Comparison of ENCODE assay signal across 8 cellular contexts in genomic region chr2:217837001-217837491, GRCh38.
DNase-seq lines count a peak whose midpoint lies in the region; ATAC-seq and TF ChIP-seq lines count a peak whose summit lies in the region.

No MANE protein-coding gene starts in this region.

- H3K9me3 ChIP-seq in heart right ventricle = no peaks in the 10 kb centered on the region
- H3K9me3 ChIP-seq in psoas muscle = no peaks in the 10 kb centered on the region
- no peaks in the 10 kb centered on the region for H3K9me3 ChIP-seq in CD4-positive, alpha-beta T cell (ENCODE audit: control insufficient read depth, low read length)

- DNase-seq in GM04504 (ENCODE audit: low read depth) (peak; percentile 32), WTC11 (ENCODE audit: low spot score) (peak; percentile 63), heart right ventricle (peak; percentile 81 to 84), psoas muscle (peak; percentile 85 to 96), NCI-H187 treated with DMSO at 0.1 percent for 48 hours (lab: John Stamatoyannopoulos, UW) (no peak)
- no peak for DNase-seq in CD4-positive, alpha-beta T cell
- DNase-seq in activated CD8-positive, alpha-beta memory T cell treated with anti-CD3 and anti-CD28 coated beads for 24 hours = no peak

- H3K27ac Mint-ChIP-seq in WTC11 = no peak overlapping the region
- H3K27ac Mint-ChIP-seq in CD4-positive, alpha-beta T cell = no peak overlapping the region

- H3K36me3 ChIP-seq in heart right ventricle = peaks cover 0 to 77% (median 39%) of the 10 kb centered on the region in 9 donors
- peaks cover 0 to 87% of the 10 kb centered on the region in 2 donors for H3K36me3 ChIP-seq in psoas muscle (ENCODE audit: insufficient read depth in 1 of 2, low read depth in 1 of 2)

- no peaks in the 10 kb centered on the region; the same call in 1 of the 2 replicates for H3K9me3 Mint-ChIP-seq in WTC11
- no peaks in the 10 kb centered on the region for H3K9me3 Mint-ChIP-seq in CD4-positive, alpha-beta T cell

- H3K27me3 ChIP-seq in heart right ventricle = no peaks in the 10 kb centered on the region
- no peaks in the 10 kb centered on the region for H3K27me3 ChIP-seq in psoas muscle (ENCODE audit: insufficient read depth in 3 of 3, low read length in 2 of 3)
- H3K27me3 ChIP-seq in CD4-positive, alpha-beta T cell (ENCODE audit: control insufficient read depth, insufficient read depth, low read length) = no peaks in the 10 kb centered on the region

- H3K36me3 Mint-ChIP-seq in WTC11 = no peaks in the 10 kb centered on the region
- H3K36me3 Mint-ChIP-seq in CD4-positive, alpha-beta T cell (ENCODE audit: low read depth) = no peaks in the 10 kb centered on the region

- CTCF ChIA-PET in WTC11 (lab: Charles Lee) = interaction anchor here (0.7 to 3.2 kb wide), 8 partner anchors 10 to 151 kb away, joined by 3 to 16 read pairs (median 3); no protein-coding TSS in a partner anchor
- CTCF ChIA-PET in CD4-positive, alpha-beta T cell (lab: Charles Lee) = no interaction called here

- POLR2A ChIA-PET in WTC11 (lab: Charles Lee) = no interaction called here
- POLR2A ChIA-PET in CD4-positive, alpha-beta T cell (lab: Charles Lee) = no interaction called here

- ATAC-seq in WTC11 (peak; percentile 83), heart right ventricle (peak; percentile 48 to 73 (median 62)), psoas muscle (peak; percentile 12 to 68 (median 46)), HG02763 (IDR thresholded peaks at IDR 0.05; ENCODE audit: unreplicated experiment) (no peak)
- ATAC-seq in CD4-positive, alpha-beta T cell (ENCODE audit: poor library complexity) = no peak

- H3K27ac ChIP-seq in heart right ventricle (peak overlapping the region; percentile 71 to 97 (median 90)), psoas muscle (peak overlapping the region; percentile 89)
- no peak overlapping the region for H3K27ac ChIP-seq in CD4-positive, alpha-beta T cell (ENCODE audit: low read depth, low read length)

- intact Hi-C loops in heart right ventricle (cut with DNase I) (loop anchor here in 1 of 10 donors (5.0 kb wide), 1 partner anchor 35 kb away; no protein-coding TSS in a partner anchor), psoas muscle (cut with DNase I) (no loop called here)
- intact Hi-C loops in CD4-positive, alpha-beta T cell (cut with DNase I, micrococcal nuclease) = no loop called here

- no peak overlapping the region for H3K4me3 Mint-ChIP-seq in WTC11
- no peak overlapping the region for H3K4me3 Mint-ChIP-seq in CD4-positive, alpha-beta T cell

- no peaks in the 10 kb centered on the region for H3K27me3 Mint-ChIP-seq in WTC11 (ENCODE audit: low read depth)
- peaks cover 6% of the 10 kb centered on the region for H3K27me3 Mint-ChIP-seq in CD4-positive, alpha-beta T cell

- TF ChIP-seq CTCF in WTC11 (IDR thresholded peaks at IDR 0.05) = no peak
- peak in 7 of 9 donors; percentile 15 to 50 (median 36) for TF ChIP-seq CTCF in heart right ventricle (IDR thresholded peaks at IDR 0.05)
- peak; percentile 9 for TF ChIP-seq CTCF in psoas muscle (IDR thresholded peaks at IDR 0.05)
- TF ChIP-seq CTCF in CD4-positive, alpha-beta T cell (IDR thresholded peaks at IDR 0.05) = no peak

- H3K4me3 ChIP-seq in heart right ventricle = no peak overlapping the region
- H3K4me3 ChIP-seq in psoas muscle = no peak overlapping the region

- H3K4me1 ChIP-seq in heart right ventricle (peaks cover 56 to 100% (median 97%) of the 10 kb centered on the region in 9 donors), psoas muscle (peaks cover 98% of the 10 kb centered on the region)

- WGBS in heart right ventricle, 2 donors = 18 to 26% methylated on average over 8 of the region's 8 CpGs
- WGBS in psoas muscle, 3 donors = 9 to 31% (median 10%) methylated on average over 8 of the region's 8 CpGs

- peaks cover 12% of the 10 kb centered on the region for H3K4me1 Mint-ChIP-seq in WTC11
- no peaks in the 10 kb centered on the region for H3K4me1 Mint-ChIP-seq in CD4-positive, alpha-beta T cell (ENCODE audit: low read depth)

TF ChIP-seq in WTC11, 78 proteins besides CTCF, POLR2A, EP300 and RAD21:
- TF ChIP-seq NR3C1 (CRISPR knock-in tag; conservative IDR thresholded peaks at IDR 0.05; ENCODE audit: low read depth) = no peak
- TF ChIP-seq USF1 (CRISPR knock-in tag; IDR thresholded peaks at IDR 0.05) = peak; percentile 21; the same call in 1 of the 2 replicates
- TF ChIP-seq USF2 (CRISPR knock-in tag; IDR thresholded peaks at IDR 0.05) = 0 out of 2 replicates have a peak, but pooled peaks have one; percentile 18
- TF ChIP-seq GTF2I (CRISPR knock-in tag; conservative IDR thresholded peaks at IDR 0.05) = no peak

Comparison
In these comparisons a context has a peak if more than half of its experiments do, and no peak if none do; other contexts are left out.
1. DNase-seq: peak in GM04504 (single experiment), WTC11 (single experiment), heart right ventricle (2 of 2) and psoas muscle (2 of 2); none in CD4-positive, alpha-beta T cell (0 of 10), NCI-H187 treated with DMSO at 0.1 percent for 48 hours (single experiment) and activated CD8-positive, alpha-beta memory T cell treated with anti-CD3 and anti-CD28 coated beads for 24 hours (single experiment).
2. ATAC-seq: peak in WTC11 (single experiment), heart right ventricle (8 of 8) and psoas muscle (4 of 4); none in CD4-positive, alpha-beta T cell (single experiment) and HG02763 (single experiment).
3. CTCF ChIP-seq: peak in heart right ventricle (7 of 9) and psoas muscle (single experiment); none in WTC11 (single experiment) and CD4-positive, alpha-beta T cell (single experiment).